9 cellular contexts compared by ENCODE assay signal in genomic region chr18:9914334-9914583, GRCh38. TPM values are rescaled to one million over a fixed set of nuclear protein-coding genes. Genes with fewer than 3 reads are reported as not detected.
DNase-seq lines count a peak whose midpoint lies in the region; ATAC-seq, FAIRE-seq and TF ChIP-seq lines count a peak whose summit lies in the region.
"Had no signal": no experiment of that assay in that cellular context is flagged by ENCODE, and none has a peak within 500 bp of the region (broad histone marks: within the 10 kb centered on the region; RNA-seq: fewer than 3 reads in every experiment).

No MANE protein-coding gene starts in this region.

- H3K27ac ChIP-seq in kidney (ENCODE audit: low read depth in 2 of 2, low read length in 2 of 2) (peak overlapping the region; percentile 94 to 99), thyroid gland (peak overlapping the region; percentile 99 to 100 (median 99))

- H3K27me3 ChIP-seq in thyroid gland: no peaks in the 10 kb centered on the region

- intact Hi-C loops in kidney (cut with DNase I) (no loop called here), thyroid gland (cut with DNase I) (no loop called here)

- H3K9me3 ChIP-seq in kidney (ENCODE audit: control insufficient read depth in 1 of 2, low read length in 2 of 2) (no peaks in the 10 kb centered on the region), thyroid gland (no peaks in the 10 kb centered on the region)

- no peak for TF ChIP-seq POLR2A in thyroid gland (IDR thresholded peaks at IDR 0.05)

- H3K36me3 Mint-ChIP-seq in activated naive CD8-positive, alpha-beta T cell treated with anti-CD3 and anti-CD28 coated beads for 36 hours: no peaks in the 10 kb centered on the region

- H3K27me3 Mint-ChIP-seq in activated naive CD8-positive, alpha-beta T cell treated with anti-CD3 and anti-CD28 coated beads for 36 hours: peaks cover 2% of the 10 kb centered on the region

- FAIRE-seq in kidney (lab: Jason Lieb, UNC): no peak

- peak overlapping the region; percentile 78 for H3K27ac Mint-ChIP-seq in activated naive CD8-positive, alpha-beta T cell treated with anti-CD3 and anti-CD28 coated beads for 36 hours

- peak; percentile 29 for ATAC-seq in HG02840 (IDR thresholded peaks at IDR 0.05; ENCODE audit: low FRiP score, unreplicated experiment)

- H3K4me3 Mint-ChIP-seq in activated naive CD8-positive, alpha-beta T cell treated with anti-CD3 and anti-CD28 coated beads for 36 hours: peak overlapping the region; percentile 88

- H3K4me1 Mint-ChIP-seq in activated naive CD8-positive, alpha-beta T cell treated with anti-CD3 and anti-CD28 coated beads for 36 hours: peaks cover 20% of the 10 kb centered on the region

- DNase-seq in GM10266 (ENCODE audit: extremely low spot score): peak; percentile 77
- no peak for DNase-seq in activated naive CD8-positive, alpha-beta T cell treated with anti-CD3 and anti-CD28 coated beads for 36 hours
- no peak for DNase-seq in kidney
- DNase-seq in thyroid gland: peak in 1 of 2 donors; percentile 48
- no peak for DNase-seq in NCI-H524 (lab: John Stamatoyannopoulos, UW)
- no peak for DNase-seq in NCI-H1436 (lab: John Stamatoyannopoulos, UW)
- no peak for DNase-seq in GM19238 (ENCODE audit: insufficient read length, low spot score)

- peaks cover 3% of the 10 kb centered on the region for H3K9me3 Mint-ChIP-seq in activated naive CD8-positive, alpha-beta T cell treated with anti-CD3 and anti-CD28 coated beads for 36 hours

- H3K4me3 ChIP-seq in kidney (ENCODE audit: low read length in 2 of 2): peak overlapping the region; percentile 26 to 79
- H3K4me3 ChIP-seq in thyroid gland (replicated peaks in 1 of 3): peak overlapping the region; percentile 19 to 86 (median 86)

- WGBS in thyroid gland, 2 donors: no CpG with 5 or more reads among the region's 35 CpGs

- no peak for TF ChIP-seq CTCF in GM10266 (IDR thresholded peaks at IDR 0.05; ENCODE audit: control insufficient read depth, insufficient read depth, low read depth, missing control alignments)
- TF ChIP-seq CTCF in kidney (IDR thresholded peaks at IDR 0.05; ENCODE audit: borderline replicate concordance, extremely low read depth, insufficient read depth): no peak
- TF ChIP-seq CTCF in thyroid gland (IDR thresholded peaks at IDR 0.05): no peak

- no peaks in the 10 kb centered on the region for H3K36me3 ChIP-seq in kidney (ENCODE audit: control insufficient read depth in 1 of 2, insufficient read depth in 2 of 2, low read length in 2 of 2)
- no peaks in the 10 kb centered on the region for H3K36me3 ChIP-seq in thyroid gland

- H3K4me1 ChIP-seq in kidney (ENCODE audit: control insufficient read depth in 1 of 2, insufficient read depth in 1 of 2, low read depth in 1 of 2, low read length in 2 of 2) (peaks cover 12 to 20% of the 10 kb centered on the region in 2 donors), thyroid gland (peaks cover 30 to 36% of the 10 kb centered on the region in 2 donors)

- peak overlapping the region; percentile 83 to 95 for H3K9ac ChIP-seq in kidney (ENCODE audit: low read length in 2 of 2)

RNA-seq across cellular contexts. Expression of gene VAPA, which starts 0.4 kb away (rescaled TPM):
- 100 to 1,000 TPM; 157 to 172 TPM for total RNA-seq in activated naive CD8-positive, alpha-beta T cell treated with anti-CD3 and anti-CD28 coated beads for 36 hours
- total RNA-seq in kidney: 171 TPM
- 185 TPM for polyA plus RNA-seq in kidney (ENCODE audit: insufficient read depth, low read depth, low replicate concordance)
- 100 to 1,000 TPM; 232 to 261 (median 244) TPM for total RNA-seq in thyroid gland

RNA-seq across cellular contexts. Expression of gene TXNDC2, which starts 28.5 kb away (rescaled TPM):
- not detected for total RNA-seq in activated naive CD8-positive, alpha-beta T cell treated with anti-CD3 and anti-CD28 coated beads for 36 hours
- total RNA-seq in kidney (0.16 TPM), thyroid gland (not detected)
- not detected for polyA plus RNA-seq in kidney (ENCODE audit: insufficient read depth, low read depth, low replicate concordance)
- total RNA-seq: activated CD8-positive, alpha-beta memory T cell treated with anti-CD3 and anti-CD28 coated beads for 36 hours had no signal
